Comparison of ENCODE assay signal across 24 cellular contexts in genomic region chr1:166814611-166815010, GRCh38. TPM values are rescaled to one million over a fixed set of nuclear protein-coding genes. Genes with fewer than 3 reads are reported as not detected.
DNase-seq lines count a peak whose midpoint lies in the region; ATAC-seq and TF ChIP-seq lines count a peak whose summit lies in the region.
"Had no signal": no experiment of that assay in that cellular context is flagged by ENCODE, and none has a peak within 500 bp of the region (broad histone marks: within the 10 kb centered on the region; RNA-seq: fewer than 3 reads in every experiment).

No MANE protein-coding gene starts in this region.

- H3K4me3 ChIP-seq in choroid plexus epithelial cell (ENCODE audit: low read depth, low read length) = no peak overlapping the region
- no peak overlapping the region for H3K4me3 ChIP-seq in osteoblast (ENCODE audit: insufficient read depth, low read length)
- H3K4me3 ChIP-seq: cardiac muscle cell, esophagus squamous epithelium, SJCRH30 had no signal

- H3K4me1 ChIP-seq in osteoblast (ENCODE audit: insufficient read depth, low read length) = no peaks in the 10 kb centered on the region
- H3K4me1 ChIP-seq: esophagus squamous epithelium had no signal

- no peaks in the 10 kb centered on the region for H3K36me3 ChIP-seq in osteoblast (ENCODE audit: insufficient read depth, low read length)
- H3K36me3 ChIP-seq: cardiac muscle cell, esophagus squamous epithelium, neutrophil, SJCRH30, WERI-Rb-1 had no signal

- ATAC-seq in HG03135 (IDR thresholded peaks at IDR 0.05; ENCODE audit: unreplicated experiment) = no peak
- ATAC-seq: activated CD8-positive, alpha-beta T cell treated with anti-CD3 and anti-CD28 coated beads for 36 hours; activated T-cell treated with anti-CD3 and anti-CD28 coated beads, Interleukin-2, amount 50 U/mL, for 4 hours; right cardiac atrium had no signal

- DNase-seq in AG08396 (ENCODE audit: low spot score) = peak; percentile 24
- DNase-seq in HK-2 (ENCODE audit: unreplicated experiment) = peak; percentile 17
- peak; percentile 54 for DNase-seq in choroid plexus epithelial cell (ENCODE audit: low read depth)
- DNase-seq in non-pigmented ciliary epithelial cell (ENCODE audit: low read depth) = peak; percentile 31
- no peak for DNase-seq in activated naive CD4-positive, alpha-beta T cell treated with Interleukin-2 at 50 U/mL for 16 hours
- no peak for DNase-seq in osteoblast (ENCODE audit: insufficient read length, low spot score, missing footprints)
- DNase-seq in SHP77 treated with DMSO at 0.1 percent for 48 hours (lab: John Stamatoyannopoulos, UW) = no peak
- DNase-seq: activated CD8-positive, alpha-beta T cell treated with anti-CD3 and anti-CD28 coated beads for 36 hours; activated naive CD8-positive, alpha-beta T cell treated with anti-CD3 and anti-CD28 coated beads, Interleukin-2, amount 10 ng/mL, durations not matched to agents 7 days and 5 days; activated T-cell treated with anti-CD3 and anti-CD28 coated beads, Interleukin-2, amount 50 U/mL, for 4 hours; Caco-2; esophagus squamous epithelium; HCEC 1CT; NCI-H1092 treated with DMSO at 0.1 percent for 48 hours; NCI-H2081; NCI-H510A treated with DMSO at 0.1 percent for 48 hours; right cardiac atrium; SJCRH30; stimulated activated naive CD4-positive, alpha-beta T cell treated with Interleukin-2 at 50 U/mL for 16 hours; WERI-Rb-1 had no signal

- no peaks in the 10 kb centered on the region for H3K27me3 ChIP-seq in osteoblast (ENCODE audit: insufficient read depth, low read length)
- H3K27me3 ChIP-seq: cardiac muscle cell, neutrophil, SJCRH30 had no signal

- no peaks in the 10 kb centered on the region for H3K9me3 ChIP-seq in osteoblast (ENCODE audit: low read depth, low read length)
- H3K9me3 ChIP-seq: Caco-2, esophagus squamous epithelium, neutrophil, SJCRH30 had no signal

- H3K27ac ChIP-seq in osteoblast (ENCODE audit: low read depth, low read length) = no peak overlapping the region
- H3K27ac ChIP-seq: cardiac muscle cell, esophagus squamous epithelium, KMS-11, neutrophil, SJCRH30, WERI-Rb-1 had no signal

- no peak overlapping the region for H3K4me2 ChIP-seq in osteoblast (ENCODE audit: insufficient read depth, low read length)
- H3K4me2 ChIP-seq: KMS-11 had no signal

- no peak overlapping the region for H2AFZ ChIP-seq in osteoblast (ENCODE audit: low read length)

- no peaks in the 10 kb centered on the region for H3K79me2 ChIP-seq in osteoblast (ENCODE audit: insufficient read depth, low read length)

- no peaks in the 10 kb centered on the region for H4K20me1 ChIP-seq in osteoblast (ENCODE audit: insufficient read depth, low read length)

- TF ChIP-seq CTCF in choroid plexus epithelial cell (conservative IDR thresholded peaks at IDR 0.05; ENCODE audit: low read depth, low read length) (no peak), osteoblast (IDR thresholded peaks at IDR 0.05; ENCODE audit: extremely low read depth, low read depth, low read length) (no peak)

RNA-seq across cellular contexts. Expression of gene POGK, which starts 24.7 kb away (rescaled TPM):
- total RNA-seq in osteoblast = 30.0 and 30.1 TPM in 2 replicates

Comparison
In these comparisons a context has a peak if more than half of its experiments do, and no peak if none do; other contexts are left out.
1. DNase-seq: peak in AG08396 (single experiment), HK-2 (single experiment), choroid plexus epithelial cell (single experiment) and non-pigmented ciliary epithelial cell (single experiment); none in activated naive CD4-positive, alpha-beta T cell treated with Interleukin-2 at 50 U/mL for 16 hours (single experiment), osteoblast (single experiment) and SHP77 treated with DMSO at 0.1 percent for 48 hours (single experiment).